ENCODE assay signal across 11 cellular contexts in genomic region chr21:32570456-32570855, GRCh38. TPM values are rescaled to one million over a fixed set of nuclear protein-coding genes. Genes with fewer than 3 reads are reported as not detected.
DNase-seq lines count a peak whose midpoint lies in the region; ATAC-seq and TF ChIP-seq lines count a peak whose summit lies in the region.
"Had no signal": no experiment of that assay in that cellular context is flagged by ENCODE, and none has a peak within 500 bp of the region (broad histone marks: within the 10 kb centered on the region; RNA-seq: fewer than 3 reads in every experiment).

No MANE protein-coding gene starts in this region.

- no peaks in the 10 kb centered on the region for H3K27me3 Mint-ChIP-seq in activated T-cell treated with anti-CD3 and anti-CD28 coated beads, Interleukin-2, amount 50 U/mL, for 72 hours (ENCODE audit: low read depth)
- H3K27me3 Mint-ChIP-seq in activated CD4-positive, alpha-beta memory T cell treated with anti-CD3 and anti-CD28 coated beads for 36 hours: no peaks in the 10 kb centered on the region
- H3K27me3 Mint-ChIP-seq in glutamatergic neuron (ENCODE audit: unreplicated experiment) (peaks cover 5% of the 10 kb centered on the region), type B pancreatic cell (peaks cover 4% of the 10 kb centered on the region)

- no peaks in the 10 kb centered on the region for H3K9me3 ChIP-seq in transverse colon
- H3K9me3 ChIP-seq: thyroid gland had no signal

- peaks cover 0 to under 1% of the 10 kb centered on the region in 2 donors for H3K36me3 Mint-ChIP-seq in activated T-cell treated with anti-CD3 and anti-CD28 coated beads, Interleukin-2, amount 50 U/mL, for 72 hours (ENCODE audit: insufficient read depth in 2 of 2)
- H3K36me3 Mint-ChIP-seq in activated CD4-positive, alpha-beta memory T cell treated with anti-CD3 and anti-CD28 coated beads for 36 hours: peaks cover 3% of the 10 kb centered on the region
- H3K36me3 Mint-ChIP-seq in glutamatergic neuron (ENCODE audit: unreplicated experiment) (peaks cover 14% of the 10 kb centered on the region), type B pancreatic cell (no peaks in the 10 kb centered on the region)

- no peak for TF ChIP-seq EP300 in transverse colon (IDR thresholded peaks at IDR 0.05; ENCODE audit: low read depth)

- POLR2A ChIA-PET in activated CD4-positive, alpha-beta memory T cell treated with anti-CD3 and anti-CD28 coated beads for 36 hours (lab: Charles Lee): no interaction called here
- POLR2A ChIA-PET in GM10248 (lab: Yijun Ruan, JAX): no interaction called here

- CTCF ChIA-PET in activated CD4-positive, alpha-beta memory T cell treated with anti-CD3 and anti-CD28 coated beads for 36 hours (lab: Charles Lee): interaction anchor here (0.9 to 3.9 kb wide), 9 partner anchors 10 to 178 kb away, joined by 3 to 43 read pairs (median 6); partner anchors contain the start of gene URB1
- CTCF ChIA-PET in GM10248 (lab: Yijun Ruan, JAX): interaction anchor here (0.9 to 1.7 kb wide), 3 partner anchors 10 to 167 kb away, joined by 3 to 5 read pairs (median 5); no protein-coding TSS in a partner anchor

- 78 to 94% methylated on average over 3 of the region's 3 CpGs for WGBS in transverse colon (ENCODE audit: low coverage in 1 of 2), 2 donors

- H3K27ac Mint-ChIP-seq in activated T-cell treated with anti-CD3 and anti-CD28 coated beads, Interleukin-2, amount 50 U/mL, for 72 hours: peak overlapping the region; percentile 80
- H3K27ac Mint-ChIP-seq in activated CD4-positive, alpha-beta memory T cell treated with anti-CD3 and anti-CD28 coated beads for 36 hours: peak overlapping the region; percentile 66
- H3K27ac Mint-ChIP-seq in glutamatergic neuron (ENCODE audit: unreplicated experiment) (no peak overlapping the region), type B pancreatic cell (no peak overlapping the region)

- H3K27ac ChIP-seq in transverse colon: no peak overlapping the region

- no peak overlapping the region for H3K4me3 ChIP-seq in transverse colon

- TF ChIP-seq CTCF in glutamatergic neuron (IDR thresholded peaks at IDR 0.05; ENCODE audit: partially characterized antibody, unreplicated experiment) (no peak), type B pancreatic cell (conservative IDR thresholded peaks at IDR 0.05) (no peak), transverse colon (IDR thresholded peaks at IDR 0.05) (no peak), GM10248 (IDR thresholded peaks at IDR 0.05; ENCODE audit: control extremely low read depth, extremely low read depth, low read depth, missing control alignments) (no peak)

- intact Hi-C loops in activated CD4-positive, alpha-beta memory T cell treated with anti-CD3 and anti-CD28 coated beads for 36 hours (cut with micrococcal nuclease): no loop called here
- intact Hi-C loops in transverse colon (cut with DNase I; ENCODE audit: low total_unique reads): no loop called here
- intact Hi-C loops in cardiac septum (cut with DNase I): no loop called here

- H3K9me3 Mint-ChIP-seq in activated T-cell treated with anti-CD3 and anti-CD28 coated beads, Interleukin-2, amount 50 U/mL, for 72 hours: no peaks in the 10 kb centered on the region
- H3K9me3 Mint-ChIP-seq in activated CD4-positive, alpha-beta memory T cell treated with anti-CD3 and anti-CD28 coated beads for 36 hours: peaks cover 2% of the 10 kb centered on the region
- peaks cover 5% of the 10 kb centered on the region for H3K9me3 Mint-ChIP-seq in glutamatergic neuron (ENCODE audit: unreplicated experiment)
- peaks cover 11% of the 10 kb centered on the region for H3K9me3 Mint-ChIP-seq in type B pancreatic cell

- in situ Hi-C loops in transverse colon (cut with MboI; ENCODE audit: low pct_ligation_motif_present in 1 of 4, low pct_unique_long_range_greater_than_20kb in 1 of 4, low sequenced_read_pairs in 3 of 4): loop anchor here in 3 of 4 donors (5.0 to 25.0 kb wide), 3 partner anchors 158 to 166 kb away; partner anchors contain the start of gene EVA1C (in 2 of the 3)

- ATAC-seq in activated T-cell treated with anti-CD3 and anti-CD28 coated beads, Interleukin-2, amount 50 U/mL, for 72 hours (replicated peaks in 1 of 2): peak in 1 of 2 donors; percentile 22

- no peaks in the 10 kb centered on the region for H3K36me3 ChIP-seq in transverse colon
- H3K36me3 ChIP-seq: thyroid gland had no signal

- no peak for DNase-seq in activated T-cell treated with anti-CD3 and anti-CD28 coated beads, Interleukin-2, amount 50 U/mL, for 72 hours
- no peak for DNase-seq in activated T-cell treated with anti-CD3 and anti-CD28 coated beads for 4 hours
- no peak for DNase-seq in activated CD4-positive, alpha-beta memory T cell treated with anti-CD3 and anti-CD28 coated beads for 36 hours
- no peak for DNase-seq in glutamatergic neuron
- DNase-seq in type B pancreatic cell (ENCODE audit: extremely low spot score, unreplicated experiment): no peak
- no peak for DNase-seq in transverse colon
- no peak for DNase-seq in cardiac septum (ENCODE audit: low spot score)
- no peak for DNase-seq in GM10248 (ENCODE audit: extremely low spot score)

- H3K4me1 Mint-ChIP-seq in activated T-cell treated with anti-CD3 and anti-CD28 coated beads, Interleukin-2, amount 50 U/mL, for 72 hours (ENCODE audit: low read depth): peaks cover 16% of the 10 kb centered on the region
- H3K4me1 Mint-ChIP-seq in activated CD4-positive, alpha-beta memory T cell treated with anti-CD3 and anti-CD28 coated beads for 36 hours (ENCODE audit: low read depth): peaks cover 16% of the 10 kb centered on the region
- H3K4me1 Mint-ChIP-seq in glutamatergic neuron (ENCODE audit: low read depth, unreplicated experiment) (peaks cover 4% of the 10 kb centered on the region), type B pancreatic cell (ENCODE audit: unreplicated experiment) (peaks cover 18% of the 10 kb centered on the region)

- TF ChIP-seq POLR2A in transverse colon (IDR thresholded peaks at IDR 0.05): no peak

- H3K4me1 ChIP-seq in transverse colon: peaks cover 0 to 17% (median 11%) of the 10 kb centered on the region in 4 donors
- H3K4me1 ChIP-seq: thyroid gland had no signal

- H3K4me3 Mint-ChIP-seq in activated T-cell treated with anti-CD3 and anti-CD28 coated beads, Interleukin-2, amount 50 U/mL, for 72 hours: peak overlapping the region; percentile 94 to 96
- peak overlapping the region; percentile 35 for H3K4me3 Mint-ChIP-seq in activated CD4-positive, alpha-beta memory T cell treated with anti-CD3 and anti-CD28 coated beads for 36 hours
- H3K4me3 Mint-ChIP-seq in glutamatergic neuron (ENCODE audit: unreplicated experiment): peak overlapping the region; percentile 88
- H3K4me3 Mint-ChIP-seq in type B pancreatic cell: peak overlapping the region; percentile 91

- H3K27me3 ChIP-seq in transverse colon: no peaks in the 10 kb centered on the region
- H3K27me3 ChIP-seq: dorsolateral prefrontal cortex, thyroid gland had no signal

RNA-seq across cellular contexts. Expression of gene TCP10L, which starts 14.9 kb away (rescaled TPM):
- under 1 TPM; 0.43 to 0.56 TPM for total RNA-seq in activated T-cell treated with anti-CD3 and anti-CD28 coated beads, Interleukin-2, amount 50 U/mL, for 72 hours
- total RNA-seq in activated CD4-positive, alpha-beta memory T cell treated with anti-CD3 and anti-CD28 coated beads for 36 hours: under 1 TPM; 0.50 to 0.65 TPM
- total RNA-seq in glutamatergic neuron (ENCODE audit: unreplicated experiment): 31.0 TPM
- total RNA-seq in type B pancreatic cell (ENCODE audit: low replicate concordance): 0.93 and 1.2 TPM in 2 replicates
- under 1 TPM in 2 of 4 donors, not detected in 2; 0.14 to 0.79 TPM for total RNA-seq in transverse colon
- 2.5 TPM for total RNA-seq in cardiac septum
- total RNA-seq: left colon had no signal

RNA-seq across cellular contexts. Expression of gene CFAP298, which starts 41.7 kb away (rescaled TPM):
- total RNA-seq in activated T-cell treated with anti-CD3 and anti-CD28 coated beads, Interleukin-2, amount 50 U/mL, for 72 hours: 10 to 100 TPM; 21.1 to 22.4 TPM
- 10 to 100 TPM; 39.4 to 41.8 TPM for total RNA-seq in activated CD4-positive, alpha-beta memory T cell treated with anti-CD3 and anti-CD28 coated beads for 36 hours
- 124 TPM for total RNA-seq in glutamatergic neuron (ENCODE audit: unreplicated experiment)
- total RNA-seq in type B pancreatic cell (ENCODE audit: low replicate concordance): 41.1 and 43.8 TPM in 2 replicates
- 10 to 100 TPM in 2 of 4 donors, 1 to 10 TPM in 1, not detected in 1; 6.4 to 27.3 (median 20.9) TPM for total RNA-seq in transverse colon
- 22.0 TPM for total RNA-seq in cardiac septum

Comparison
In these comparisons a context has a peak if more than half of its experiments do, and no peak if none do; other contexts are left out.
1. H3K27ac Mint-ChIP-seq: peak in activated T-cell treated with anti-CD3 and anti-CD28 coated beads, Interleukin-2, amount 50 U/mL, for 72 hours (single experiment) and activated CD4-positive, alpha-beta memory T cell treated with anti-CD3 and anti-CD28 coated beads for 36 hours (single experiment); none in glutamatergic neuron (single experiment) and type B pancreatic cell (single experiment).
2. H3K4me3 Mint-ChIP-seq: peak in every context shown above with its lines; median percentile 95 in activated T-cell treated with anti-CD3 and anti-CD28 coated beads, Interleukin-2, amount 50 U/mL, for 72 hours; 91 in type B pancreatic cell; 88 in glutamatergic neuron; 35 in activated CD4-positive, alpha-beta memory T cell treated with anti-CD3 and anti-CD28 coated beads for 36 hours.